In genomic region chr5:97455996-97456395, GRCh38 we compare ENCODE assay signal across 2 cellular contexts.
A peak's percentile ranks its signal among the peaks of the same experiment; 100 is the strongest.
TF ChIP-seq lines count a peak whose summit lies in the region.

No MANE protein-coding gene starts in this region.

TF ChIP-seq in HepG2, 621 proteins besides CTCF, POLR2A, EP300 and RAD21:
- TF ChIP-seq, protein P1, sequence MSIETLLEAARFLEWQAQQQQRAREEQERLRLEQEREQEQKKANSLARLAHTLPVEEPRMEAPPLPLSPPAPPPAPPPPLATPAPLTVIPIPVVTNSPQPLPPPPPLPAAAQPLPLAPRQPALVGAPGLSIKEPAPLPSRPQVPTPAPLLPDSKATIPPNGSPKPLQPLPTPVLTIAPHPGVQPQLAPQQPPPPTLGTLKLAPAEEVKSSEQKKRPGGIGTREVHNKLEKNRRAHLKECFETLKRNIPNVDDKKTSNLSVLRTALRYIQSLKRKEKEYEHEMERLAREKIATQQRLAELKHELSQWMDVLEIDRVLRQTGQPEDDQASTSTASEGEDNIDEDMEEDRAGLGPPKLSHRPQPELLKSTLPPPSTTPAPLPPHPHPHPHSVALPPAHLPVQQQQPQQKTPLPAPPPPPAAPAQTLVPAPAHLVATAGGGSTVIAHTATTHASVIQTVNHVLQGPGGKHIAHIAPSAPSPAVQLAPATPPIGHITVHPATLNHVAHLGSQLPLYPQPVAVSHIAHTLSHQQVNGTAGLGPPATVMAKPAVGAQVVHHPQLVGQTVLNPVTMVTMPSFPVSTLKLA (IDR thresholded peaks at IDR 0.05): 0 out of 2 replicates have a peak, but pooled peaks have one; percentile 16
- TF ChIP-seq SMC3 (IDR thresholded peaks at IDR 0.05; ENCODE audit: low read length): no peak
TF ChIP-seq in HepG2: peak in this region for 1.

TF ChIP-seq in SK-N-SH treated with all-trans-retinoic acid at 6 μM for 48 hours, 23 proteins besides CTCF, POLR2A, EP300 and RAD21:
- no peak for TF ChIP-seq ZNF70 (CRISPR knock-in tag; IDR thresholded peaks at IDR 0.05)
- TF ChIP-seq PPARA (CRISPR knock-in tag; IDR thresholded peaks at IDR 0.05; ENCODE audit: borderline replicate concordance): no peak
- no peak for TF ChIP-seq GLIS3 (CRISPR knock-in tag; IDR thresholded peaks at IDR 0.05)
- no peak for TF ChIP-seq ZFP3 (CRISPR knock-in tag; IDR thresholded peaks at IDR 0.05)
- no peak for TF ChIP-seq TOX (CRISPR knock-in tag; IDR thresholded peaks at IDR 0.05; ENCODE audit: borderline replicate concordance)
- TF ChIP-seq ZNF565 (CRISPR knock-in tag; conservative IDR thresholded peaks at IDR 0.05; ENCODE audit: low read depth): no peak
- no peak for TF ChIP-seq ZFP30 (CRISPR knock-in tag; IDR thresholded peaks at IDR 0.05)
- TF ChIP-seq, protein P2, sequence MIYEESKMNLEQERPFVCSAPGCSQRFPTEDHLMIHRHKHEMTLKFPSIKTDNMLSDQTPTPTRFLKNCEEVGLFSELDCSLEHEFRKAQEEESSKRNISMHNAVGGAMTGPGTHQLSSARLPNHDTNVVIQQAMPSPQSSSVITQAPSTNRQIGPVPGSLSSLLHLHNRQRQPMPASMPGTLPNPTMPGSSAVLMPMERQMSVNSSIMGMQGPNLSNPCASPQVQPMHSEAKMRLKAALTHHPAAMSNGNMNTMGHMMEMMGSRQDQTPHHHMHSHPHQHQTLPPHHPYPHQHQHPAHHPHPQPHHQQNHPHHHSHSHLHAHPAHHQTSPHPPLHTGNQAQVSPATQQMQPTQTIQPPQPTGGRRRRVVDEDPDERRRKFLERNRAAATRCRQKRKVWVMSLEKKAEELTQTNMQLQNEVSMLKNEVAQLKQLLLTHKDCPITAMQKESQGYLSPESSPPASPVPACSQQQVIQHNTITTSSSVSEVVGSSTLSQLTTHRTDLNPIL (CRISPR knock-in tag; IDR thresholded peaks at IDR 0.05; ENCODE audit: low read depth): no peak
- no peak for TF ChIP-seq ZC3H10 (CRISPR knock-in tag; IDR thresholded peaks at IDR 0.05)
- no peak for TF ChIP-seq CSDC2 (CRISPR knock-in tag; IDR thresholded peaks at IDR 0.05)
- TF ChIP-seq, protein P3, sequence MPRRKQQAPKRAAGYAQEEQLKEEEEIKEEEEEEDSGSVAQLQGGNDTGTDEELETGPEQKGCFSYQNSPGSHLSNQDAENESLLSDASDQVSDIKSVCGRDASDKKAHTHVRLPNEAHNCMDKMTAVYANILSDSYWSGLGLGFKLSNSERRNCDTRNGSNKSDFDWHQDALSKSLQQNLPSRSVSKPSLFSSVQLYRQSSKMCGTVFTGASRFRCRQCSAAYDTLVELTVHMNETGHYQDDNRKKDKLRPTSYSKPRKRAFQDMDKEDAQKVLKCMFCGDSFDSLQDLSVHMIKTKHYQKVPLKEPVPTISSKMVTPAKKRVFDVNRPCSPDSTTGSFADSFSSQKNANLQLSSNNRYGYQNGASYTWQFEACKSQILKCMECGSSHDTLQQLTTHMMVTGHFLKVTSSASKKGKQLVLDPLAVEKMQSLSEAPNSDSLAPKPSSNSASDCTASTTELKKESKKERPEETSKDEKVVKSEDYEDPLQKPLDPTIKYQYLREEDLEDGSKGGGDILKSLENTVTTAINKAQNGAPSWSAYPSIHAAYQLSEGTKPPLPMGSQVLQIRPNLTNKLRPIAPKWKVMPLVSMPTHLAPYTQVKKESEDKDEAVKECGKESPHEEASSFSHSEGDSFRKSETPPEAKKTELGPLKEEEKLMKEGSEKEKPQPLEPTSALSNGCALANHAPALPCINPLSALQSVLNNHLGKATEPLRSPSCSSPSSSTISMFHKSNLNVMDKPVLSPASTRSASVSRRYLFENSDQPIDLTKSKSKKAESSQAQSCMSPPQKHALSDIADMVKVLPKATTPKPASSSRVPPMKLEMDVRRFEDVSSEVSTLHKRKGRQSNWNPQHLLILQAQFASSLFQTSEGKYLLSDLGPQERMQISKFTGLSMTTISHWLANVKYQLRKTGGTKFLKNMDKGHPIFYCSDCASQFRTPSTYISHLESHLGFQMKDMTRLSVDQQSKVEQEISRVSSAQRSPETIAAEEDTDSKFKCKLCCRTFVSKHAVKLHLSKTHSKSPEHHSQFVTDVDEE (CRISPR knock-in tag; IDR thresholded peaks at IDR 0.05): no peak
- TF ChIP-seq TCF4 (CRISPR knock-in tag; IDR thresholded peaks at IDR 0.05; ENCODE audit: borderline replicate concordance): no peak
- no peak for TF ChIP-seq ZNF8 (CRISPR knock-in tag; IDR thresholded peaks at IDR 0.05)
- TF ChIP-seq ISL1 (CRISPR knock-in tag; IDR thresholded peaks at IDR 0.05): no peak
- TF ChIP-seq OSR1 (CRISPR knock-in tag; IDR thresholded peaks at IDR 0.05): no peak
- TF ChIP-seq ARNTL (CRISPR knock-in tag; IDR thresholded peaks at IDR 0.05; ENCODE audit: borderline replicate concordance, low read depth): no peak
- TF ChIP-seq PATZ1 (CRISPR knock-in tag; IDR thresholded peaks at IDR 0.05; ENCODE audit: borderline replicate concordance): no peak
- TF ChIP-seq, protein P4, sequence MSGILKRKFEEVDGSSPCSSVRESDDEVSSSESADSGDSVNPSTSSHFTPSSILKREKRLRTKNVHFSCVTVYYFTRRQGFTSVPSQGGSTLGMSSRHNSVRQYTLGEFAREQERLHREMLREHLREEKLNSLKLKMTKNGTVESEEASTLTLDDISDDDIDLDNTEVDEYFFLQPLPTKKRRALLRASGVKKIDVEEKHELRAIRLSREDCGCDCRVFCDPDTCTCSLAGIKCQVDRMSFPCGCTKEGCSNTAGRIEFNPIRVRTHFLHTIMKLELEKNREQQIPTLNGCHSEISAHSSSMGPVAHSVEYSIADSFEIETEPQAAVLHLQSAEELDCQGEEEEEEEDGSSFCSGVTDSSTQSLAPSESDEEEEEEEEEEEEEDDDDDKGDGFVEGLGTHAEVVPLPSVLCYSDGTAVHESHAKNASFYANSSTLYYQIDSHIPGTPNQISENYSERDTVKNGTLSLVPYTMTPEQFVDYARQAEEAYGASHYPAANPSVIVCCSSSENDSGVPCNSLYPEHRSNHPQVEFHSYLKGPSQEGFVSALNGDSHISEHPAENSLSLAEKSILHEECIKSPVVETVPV (CRISPR knock-in tag; IDR thresholded peaks at IDR 0.05): no peak
